ENCODE assay signal across 16 cellular contexts in genomic region chr5:67405101-67405364, GRCh38.
DNase-seq lines count a peak whose midpoint lies in the region; ATAC-seq and TF ChIP-seq lines count a peak whose summit lies in the region.
"Had no signal": no experiment of that assay in that cellular context is flagged by ENCODE, and none has a peak within 500 bp of the region (broad histone marks: within the 10 kb centered on the region; RNA-seq: fewer than 3 reads in every experiment).

No MANE protein-coding gene starts in this region.

- no peak overlapping the region for H3K4me2 ChIP-seq in fibroblast of lung (ENCODE audit: extremely low read depth, insufficient read depth, low read length)
- H3K4me2 ChIP-seq in skeletal muscle satellite cell (ENCODE audit: low read length), result peak overlapping the region; percentile 30

- H3K36me3 ChIP-seq in HUES48 (ENCODE audit: control insufficient read depth, insufficient read depth, low read length), result no peaks in the 10 kb centered on the region
- no peaks in the 10 kb centered on the region for H3K36me3 ChIP-seq in RWPE2 (ENCODE audit: low read depth)
- no peaks in the 10 kb centered on the region for H3K36me3 ChIP-seq in fibroblast of lung (ENCODE audit: control insufficient read depth, insufficient read depth, low read length)
- H3K36me3 ChIP-seq in skeletal muscle satellite cell (ENCODE audit: insufficient read depth, low read length), result no peaks in the 10 kb centered on the region
- no peaks in the 10 kb centered on the region for H3K36me3 ChIP-seq in effector memory CD4-positive, alpha-beta T cell (ENCODE audit: control insufficient read depth, insufficient read depth, low read length)
- H3K36me3 ChIP-seq: Peyer's patch had no signal

- no peak for DNase-seq in RWPE2 (ENCODE audit: low spot score)
- DNase-seq in fibroblast of lung (ENCODE audit: low read depth in 2 of 2), result no peak
- DNase-seq in NCI-H1417 treated with DMSO at 0.1 percent for 48 hours (lab: John Stamatoyannopoulos, UW), result no peak
- no peak for DNase-seq in stimulated activated CD8-positive, alpha-beta memory T cell treated with anti-CD3 and anti-CD28 coated beads, Interleukin-4, amount 100 ng/mL, for 48 hours
- no peak for DNase-seq in effector memory CD4-positive, alpha-beta T cell
- DNase-seq: CD4-positive, alpha-beta memory T cell; DMS79; H9; NCI-H146; NCI-H524 treated with DMSO at 0.1 percent for 48 hours; Peyer's patch; Right ventricle myocardium superior had no signal

- H3K4me3 ChIP-seq in HUES48 (ENCODE audit: low read depth, low read length), result no peak overlapping the region
- H3K4me3 ChIP-seq in RWPE2 (ENCODE audit: severe bottlenecking), result no peak overlapping the region
- H3K4me3 ChIP-seq in fibroblast of lung (replicated peaks in 1 of 4; ENCODE audit: control extremely low read depth in 1 of 4, insufficient read depth in 1 of 4, low read depth in 3 of 4, low read length in 4 of 4), result no peak overlapping the region
- no peak overlapping the region for H3K4me3 ChIP-seq in skeletal muscle satellite cell (ENCODE audit: low read length)
- no peak overlapping the region for H3K4me3 ChIP-seq in effector memory CD4-positive, alpha-beta T cell (ENCODE audit: insufficient read depth, low read depth, low read length, poor library complexity, severe bottlenecking)
- H3K4me3 ChIP-seq: K562, Peyer's patch had no signal

- peak overlapping the region; percentile 39 for H3K27ac ChIP-seq in HUES48 (ENCODE audit: low read depth, low read length)
- H3K27ac ChIP-seq in RWPE2 (ENCODE audit: poor library complexity, severe bottlenecking), result peak overlapping the region; percentile 90
- H3K27ac ChIP-seq in fibroblast of lung (ENCODE audit: insufficient read depth, low read length), result no peak overlapping the region
- no peak overlapping the region for H3K27ac ChIP-seq in effector memory CD4-positive, alpha-beta T cell (ENCODE audit: insufficient read depth, low read length, poor library complexity, severe bottlenecking)
- H3K27ac ChIP-seq: HL-60, Peyer's patch had no signal

- no peaks in the 10 kb centered on the region for H4K20me1 ChIP-seq in fibroblast of lung (ENCODE audit: control insufficient read depth, extremely low read depth, insufficient read depth, low read length)

- ATAC-seq in RWPE2 (ENCODE audit: low read depth), result no peak
- ATAC-seq: K562 had no signal

- no peaks in the 10 kb centered on the region for H3K4me1 ChIP-seq in HUES48 (ENCODE audit: control insufficient read depth, insufficient read depth, low read length)
- peaks cover 15% of the 10 kb centered on the region for H3K4me1 ChIP-seq in RWPE2 (ENCODE audit: insufficient read depth, poor library complexity, severe bottlenecking)
- peaks cover 2% of the 10 kb centered on the region for H3K4me1 ChIP-seq in fibroblast of lung (ENCODE audit: control insufficient read depth, extremely low read depth, insufficient read depth, low read length)
- H3K4me1 ChIP-seq in skeletal muscle satellite cell (ENCODE audit: control insufficient read depth, insufficient read depth, low read length), result peaks cover 26% of the 10 kb centered on the region
- H3K4me1 ChIP-seq in effector memory CD4-positive, alpha-beta T cell (ENCODE audit: control insufficient read depth, insufficient read depth, low read length, poor library complexity, severe bottlenecking), result no peaks in the 10 kb centered on the region
- H3K4me1 ChIP-seq: Peyer's patch had no signal

- no peaks in the 10 kb centered on the region for H3K79me2 ChIP-seq in fibroblast of lung (ENCODE audit: control insufficient read depth, insufficient read depth, low read length)

- H3K9ac ChIP-seq in HUES48 (ENCODE audit: low read depth, low read length) (no peak overlapping the region), fibroblast of lung (ENCODE audit: insufficient read depth, low read length) (no peak overlapping the region), skeletal muscle satellite cell (ENCODE audit: low read depth, low read length) (no peak overlapping the region)

- TF ChIP-seq CTCF in RWPE2 (IDR thresholded peaks at IDR 0.05; ENCODE audit: poor library complexity, severe bottlenecking) (no peak), fibroblast of lung (conservative IDR thresholded peaks at IDR 0.05 in 1 of 2, IDR thresholded peaks at IDR 0.05 in 1 of 2; ENCODE audit: low read depth in 1 of 2, low read length in 2 of 2) (no peak)

- H3K9me3 ChIP-seq in HUES48 (ENCODE audit: control insufficient read depth, insufficient read depth, low read length) (no peaks in the 10 kb centered on the region), RWPE2 (ENCODE audit: severe bottlenecking) (no peaks in the 10 kb centered on the region), fibroblast of lung (ENCODE audit: control insufficient read depth, insufficient read depth, low read depth, low read length) (no peaks in the 10 kb centered on the region), skeletal muscle satellite cell (replicated peaks; ENCODE audit: low read length) (no peaks in the 10 kb centered on the region)
- no peaks in the 10 kb centered on the region for H3K9me3 ChIP-seq in effector memory CD4-positive, alpha-beta T cell (ENCODE audit: control insufficient read depth, low read length)
- H3K9me3 ChIP-seq: Peyer's patch had no signal

- H2AFZ ChIP-seq in fibroblast of lung (ENCODE audit: low read length), result peak overlapping the region; percentile 33

- H3K27me3 ChIP-seq in HUES48 (ENCODE audit: control insufficient read depth, insufficient read depth, low read length) (no peaks in the 10 kb centered on the region), RWPE2 (ENCODE audit: insufficient read depth, poor library complexity, severe bottlenecking) (no peaks in the 10 kb centered on the region), fibroblast of lung (ENCODE audit: control insufficient read depth, insufficient read depth, low read length) (no peaks in the 10 kb centered on the region), skeletal muscle satellite cell (ENCODE audit: control insufficient read depth, insufficient read depth, low read length) (no peaks in the 10 kb centered on the region)
- H3K27me3 ChIP-seq in effector memory CD4-positive, alpha-beta T cell (replicated peaks; ENCODE audit: control insufficient read depth, insufficient read depth, low read length, poor library complexity, severe bottlenecking), result no peaks in the 10 kb centered on the region
- H3K27me3 ChIP-seq: Peyer's patch had no signal

Comparison
In these comparisons a context has a peak if more than half of its experiments do, and no peak if none do; other contexts are left out.
1. H3K27ac ChIP-seq: peak in HUES48 (single experiment) and RWPE2 (single experiment); none in fibroblast of lung (single experiment) and effector memory CD4-positive, alpha-beta T cell (single experiment).